In genomic region chr11:1988667-1989317, GRCh38 we compare ENCODE assay signal across 1 cellular context.
TF ChIP-seq lines count a peak whose summit lies in the region.

No MANE protein-coding gene starts in this region.

TF ChIP-seq in HepG2, 621 proteins besides CTCF, POLR2A, EP300 and RAD21 (continued from another document and continues in another):
- TF ChIP-seq BATF2 (CRISPR knock-in tag; IDR thresholded peaks at IDR 0.05), result no peak
- TF ChIP-seq SP140L (CRISPR knock-in tag; IDR thresholded peaks at IDR 0.05; ENCODE audit: borderline replicate concordance), result no peak
- peak; percentile 72 for TF ChIP-seq RXRB (CRISPR knock-in tag; IDR thresholded peaks at IDR 0.05; ENCODE audit: borderline replicate concordance)
- TF ChIP-seq MAFG (CRISPR knock-in tag; IDR thresholded peaks at IDR 0.05), result no peak
- no peak for TF ChIP-seq E2F5 (CRISPR knock-in tag; conservative IDR thresholded peaks at IDR 0.05)
- no peak for TF ChIP-seq NAIF1 (CRISPR knock-in tag; IDR thresholded peaks at IDR 0.05; ENCODE audit: borderline replicate concordance)
- TF ChIP-seq ZNF205 (CRISPR knock-in tag; IDR thresholded peaks at IDR 0.05), result no peak
- TF ChIP-seq ZFP36L2 (CRISPR knock-in tag; IDR thresholded peaks at IDR 0.05), result no peak
- no peak for TF ChIP-seq PHF8 (CRISPR knock-in tag; IDR thresholded peaks at IDR 0.05)
- no peak for TF ChIP-seq ZNF337 (CRISPR knock-in tag; IDR thresholded peaks at IDR 0.05; ENCODE audit: borderline replicate concordance, low read depth)
- no peak for TF ChIP-seq TIGD3 (CRISPR knock-in tag; IDR thresholded peaks at IDR 0.05; ENCODE audit: borderline replicate concordance)
- peak; percentile 85 for TF ChIP-seq PRDM15 (CRISPR knock-in tag; IDR thresholded peaks at IDR 0.05)
- no peak for TF ChIP-seq GFI1 (CRISPR knock-in tag; IDR thresholded peaks at IDR 0.05; ENCODE audit: borderline replicate concordance)
- TF ChIP-seq LRRFIP1 (CRISPR knock-in tag; conservative IDR thresholded peaks at IDR 0.05), result no peak
- no peak for TF ChIP-seq ZNF660 (CRISPR knock-in tag; IDR thresholded peaks at IDR 0.05; ENCODE audit: borderline replicate concordance, low read depth)
- no peak for TF ChIP-seq KDM5B (CRISPR knock-in tag; IDR thresholded peaks at IDR 0.05; ENCODE audit: borderline replicate concordance)
- 0 out of 2 replicates have a peak, but pooled peaks have one; percentile 17 for TF ChIP-seq GATAD2A (CRISPR knock-in tag; IDR thresholded peaks at IDR 0.05)
- TF ChIP-seq ZBTB10 (CRISPR knock-in tag; IDR thresholded peaks at IDR 0.05; ENCODE audit: borderline replicate concordance), result no peak
- TF ChIP-seq ZNF710 (CRISPR knock-in tag; IDR thresholded peaks at IDR 0.05; ENCODE audit: borderline replicate concordance), result no peak
- no peak for TF ChIP-seq ZBTB34 (CRISPR knock-in tag; IDR thresholded peaks at IDR 0.05)
- no peak for TF ChIP-seq TBL1XR1 (IDR thresholded peaks at IDR 0.05; ENCODE audit: borderline replicate concordance, low read length, partially characterized antibody)
- TF ChIP-seq ERF (CRISPR knock-in tag; IDR thresholded peaks at IDR 0.05), result no peak
- TF ChIP-seq ZNF672 (CRISPR knock-in tag; IDR thresholded peaks at IDR 0.05), result no peak
- TF ChIP-seq MTF2 (CRISPR knock-in tag; IDR thresholded peaks at IDR 0.05; ENCODE audit: borderline replicate concordance), result no peak
- TF ChIP-seq DPF2 (CRISPR knock-in tag; IDR thresholded peaks at IDR 0.05; ENCODE audit: borderline replicate concordance, low read depth), result no peak
- no peak for TF ChIP-seq CREBL2 (CRISPR knock-in tag; IDR thresholded peaks at IDR 0.05; ENCODE audit: borderline replicate concordance)
- no peak for TF ChIP-seq PITX1 (CRISPR knock-in tag; IDR thresholded peaks at IDR 0.05)
- TF ChIP-seq NONO (IDR thresholded peaks at IDR 0.05), result no peak
- no peak for TF ChIP-seq NONO (CRISPR knock-in tag; conservative IDR thresholded peaks at IDR 0.05)
- no peak for TF ChIP-seq HNF4G (IDR thresholded peaks at IDR 0.05; ENCODE audit: borderline replicate concordance, low read depth, low read length)
- no peak for TF ChIP-seq HNF4G (CRISPR knock-in tag; IDR thresholded peaks at IDR 0.05; ENCODE audit: borderline replicate concordance, low read depth)
- TF ChIP-seq FOXK1 (CRISPR knock-in tag; IDR thresholded peaks at IDR 0.05; ENCODE audit: borderline replicate concordance, low read depth), result no peak
- TF ChIP-seq ZNF768 (CRISPR knock-in tag; IDR thresholded peaks at IDR 0.05), result no peak; the same call in 1 of the 2 replicates
- TF ChIP-seq NR2C2 (CRISPR knock-in tag; IDR thresholded peaks at IDR 0.05; ENCODE audit: borderline replicate concordance), result no peak
- no peak for TF ChIP-seq HNF1B (CRISPR knock-in tag; IDR thresholded peaks at IDR 0.05)
- no peak for TF ChIP-seq ZNF343 (CRISPR knock-in tag; IDR thresholded peaks at IDR 0.05)
- no peak for TF ChIP-seq ZNF550 (CRISPR knock-in tag; IDR thresholded peaks at IDR 0.05; ENCODE audit: borderline replicate concordance)
- no peak for TF ChIP-seq KLF15 (CRISPR knock-in tag; IDR thresholded peaks at IDR 0.05; ENCODE audit: borderline replicate concordance)
- no peak for TF ChIP-seq TARDBP (CRISPR knock-in tag; IDR thresholded peaks at IDR 0.05)
- TF ChIP-seq ZMAT3 (CRISPR knock-in tag; conservative IDR thresholded peaks at IDR 0.05), result no peak
- no peak for TF ChIP-seq SMYD3 (CRISPR knock-in tag; IDR thresholded peaks at IDR 0.05)
- TF ChIP-seq NR1H2 (CRISPR knock-in tag; IDR thresholded peaks at IDR 0.05; ENCODE audit: borderline replicate concordance, low read depth), result no peak
- no peak for TF ChIP-seq SP1 (IDR thresholded peaks at IDR 0.05)
- no peak for TF ChIP-seq SP1 (CRISPR knock-in tag; IDR thresholded peaks at IDR 0.05)
- peak; percentile 72; the same call in 1 of the 2 replicates for TF ChIP-seq ZBTB7B (CRISPR knock-in tag; IDR thresholded peaks at IDR 0.05)
- TF ChIP-seq DR1 (CRISPR knock-in tag; IDR thresholded peaks at IDR 0.05), result no peak
- no peak for TF ChIP-seq ZNF780A (CRISPR knock-in tag; IDR thresholded peaks at IDR 0.05)
- TF ChIP-seq FOXM1 (CRISPR knock-in tag; IDR thresholded peaks at IDR 0.05), result no peak
- TF ChIP-seq TBX2 (CRISPR knock-in tag; IDR thresholded peaks at IDR 0.05; ENCODE audit: borderline replicate concordance), result no peak
- TF ChIP-seq ZNF775 (CRISPR knock-in tag; IDR thresholded peaks at IDR 0.05; ENCODE audit: borderline replicate concordance), result no peak
